Comparison of ENCODE assay signal across 27 cellular contexts in genomic region chr9:10095208-10095607, GRCh38.
A peak's percentile ranks its signal among the peaks of the same experiment; 100 is the strongest.
DNase-seq lines count a peak whose midpoint lies in the region; ATAC-seq and TF ChIP-seq lines count a peak whose summit lies in the region.
"Had no signal": no experiment of that assay in that cellular context is flagged by ENCODE, and none has a peak within 500 bp of the region (broad histone marks: within the 10 kb centered on the region; RNA-seq: fewer than 3 reads in every experiment).

No MANE protein-coding gene starts in this region.

- H4K20me1 ChIP-seq in neural cell (ENCODE audit: insufficient read depth), result no peaks in the 10 kb centered on the region
- H4K20me1 ChIP-seq: BLaER1; BLaER1 treated with 17β-estradiol and CSF1 and Interleukin-3, amounts not matched to agents 10 nM and 100 nM had no signal

- ATAC-seq in foreskin keratinocyte, result no peak
- ATAC-seq: A549; CD8-positive, alpha-beta T cell had no signal

- H3K9me3 ChIP-seq in neural cell (ENCODE audit: low read length), result no peaks in the 10 kb centered on the region
- H3K9me3 ChIP-seq: A549; BE2C; BLaER1; BLaER1 treated with 17β-estradiol and CSF1 and Interleukin-3, amounts not matched to agents 10 nM and 100 nM; Caco-2 had no signal

- no peak overlapping the region for H3K4me3 ChIP-seq in neural cell (ENCODE audit: low read length)
- H3K4me3 ChIP-seq: A549; BLaER1; BLaER1 treated with 17β-estradiol and CSF1 and Interleukin-3, amounts not matched to agents 10 nM and 100 nM had no signal

- H3K27me3 ChIP-seq in neural cell (ENCODE audit: insufficient read depth, low read depth, low read length), result no peaks in the 10 kb centered on the region
- no peaks in the 10 kb centered on the region for H3K27me3 ChIP-seq in foreskin keratinocyte
- H3K27me3 ChIP-seq: BE2C; BLaER1; BLaER1 treated with 17β-estradiol and CSF1 and Interleukin-3, amounts not matched to agents 10 nM and 100 nM had no signal

- no peak for TF ChIP-seq CTCF in neural cell (IDR thresholded peaks at IDR 0.05; ENCODE audit: poor library complexity, severe bottlenecking)
- no peak for TF ChIP-seq CTCF in foreskin keratinocyte (conservative IDR thresholded peaks at IDR 0.05)

- no peaks in the 10 kb centered on the region for H3K4me1 ChIP-seq in foreskin keratinocyte
- H3K4me1 ChIP-seq: A549; BE2C; BLaER1; BLaER1 treated with 17β-estradiol and CSF1 and Interleukin-3, amounts not matched to agents 10 nM and 100 nM; Caco-2 had no signal

- DNase-seq in foreskin keratinocyte, result no peak
- DNase-seq: 8988T; ACHN; AML-193; BE2C; C1 segment of cervical spinal cord; Caco-2; Calu3; CD4-positive, alpha-beta memory T cell; CD4-positive, alpha-beta T cell; CD4-positive, CD25-positive, alpha-beta regulatory T cell; CD8-positive, alpha-beta memory T cell; CD8-positive, alpha-beta T cell; COR-L47; DMS 273 treated with DMSO at 0.1 percent for 48 hours; DMS153; DMS53; DMS79; DMS79 treated with DMSO at 0.1 percent for 48 hours; DND-41; EL had no signal

- no peak overlapping the region for H3K9ac ChIP-seq in neural cell (ENCODE audit: low read length)
- H3K9ac ChIP-seq: BLaER1; BLaER1 treated with 17β-estradiol and CSF1 and Interleukin-3, amounts not matched to agents 10 nM and 100 nM had no signal

- H3K9me2 ChIP-seq in neural cell (ENCODE audit: insufficient read depth, low read length), result no peaks in the 10 kb centered on the region

- H3K27ac ChIP-seq in neural cell (ENCODE audit: low read length), result no peak overlapping the region
- H3K27ac ChIP-seq in foreskin keratinocyte, result no peak overlapping the region
- H3K27ac ChIP-seq: 22Rv1; A549; BLaER1; BLaER1 treated with 17β-estradiol and CSF1 and Interleukin-3, amounts not matched to agents 10 nM and 100 nM; C4-2B had no signal

- no peaks in the 10 kb centered on the region for H3K36me3 ChIP-seq in neural cell (ENCODE audit: insufficient read depth, low read length)
- H3K36me3 ChIP-seq: BE2C; BLaER1; BLaER1 treated with 17β-estradiol and CSF1 and Interleukin-3, amounts not matched to agents 10 nM and 100 nM had no signal

- H3F3A ChIP-seq in neural cell (ENCODE audit: insufficient read depth, low read length, poor library complexity, severe bottlenecking), result peaks cover 7% of the 10 kb centered on the region

- H3K4me2 ChIP-seq in neural cell (ENCODE audit: low read length), result no peak overlapping the region
- H3K4me2 ChIP-seq: A549; BLaER1; BLaER1 treated with 17β-estradiol and CSF1 and Interleukin-3, amounts not matched to agents 10 nM and 100 nM had no signal

- H2AFZ ChIP-seq in neural cell (ENCODE audit: low read depth, low read length), result no peak overlapping the region

- H3K79me2 ChIP-seq in neural cell (replicated peaks; ENCODE audit: insufficient read depth, low read length), result no peaks in the 10 kb centered on the region

- no peak for TF ChIP-seq RAD21 in neural cell (conservative IDR thresholded peaks at IDR 0.05)

- peak; percentile 82 for TF ChIP-seq EP300 in neural cell (conservative IDR thresholded peaks at IDR 0.05; ENCODE audit: poor library complexity, severe bottlenecking)

TF ChIP-seq in neural cell, 6 proteins besides CTCF, POLR2A, EP300 and RAD21:
- no peak for TF ChIP-seq EZH2 (IDR thresholded peaks at IDR 0.05; ENCODE audit: borderline replicate concordance, insufficient read depth, low read length, poor library complexity, severe bottlenecking)
- TF ChIP-seq POLR2AphosphoS5 (IDR thresholded peaks at IDR 0.05), result peak; percentile 65
- TF ChIP-seq MXI1 (conservative IDR thresholded peaks at IDR 0.05; ENCODE audit: poor library complexity, severe bottlenecking), result no peak
- TF ChIP-seq REST (IDR thresholded peaks at IDR 0.05; ENCODE audit: borderline replicate concordance), result peak; percentile 99
- no peak for TF ChIP-seq SMC3 (conservative IDR thresholded peaks at IDR 0.05; ENCODE audit: poor library complexity)
- no peak for TF ChIP-seq TAF1 (IDR thresholded peaks at IDR 0.05; ENCODE audit: low read depth)
